In genomic region chr20:5234978-5235377, GRCh38 we compare ENCODE assay signal across 22 cellular contexts.
DNase-seq lines count a peak whose midpoint lies in the region; ATAC-seq, FAIRE-seq and TF ChIP-seq lines count a peak whose summit lies in the region.
"Had no signal": no experiment of that assay in that cellular context is flagged by ENCODE, and none has a peak within 500 bp of the region (broad histone marks: within the 10 kb centered on the region; RNA-seq: fewer than 3 reads in every experiment).

No MANE protein-coding gene starts in this region.

- no peaks in the 10 kb centered on the region for H3K36me3 ChIP-seq in liver (ENCODE audit: control insufficient read depth in 4 of 4, insufficient read depth in 3 of 4, low read depth in 1 of 4, low read length in 3 of 4)
- H3K36me3 ChIP-seq in small intestine (ENCODE audit: control insufficient read depth in 2 of 2, insufficient read depth in 2 of 2, low read length in 2 of 2) = no peaks in the 10 kb centered on the region
- no peaks in the 10 kb centered on the region for H3K36me3 ChIP-seq in ovary
- H3K36me3 ChIP-seq: BLaER1 treated with 17β-estradiol and CSF1 and Interleukin-3, amounts not matched to agents 10 nM and 100 nM had no signal

- no peak overlapping the region for H3K9ac ChIP-seq in liver (ENCODE audit: low read depth in 1 of 2, low read length in 2 of 2)
- H3K9ac ChIP-seq: BLaER1 treated with 17β-estradiol and CSF1 and Interleukin-3, amounts not matched to agents 10 nM and 100 nM had no signal

- peak; percentile 40 for DNase-seq in NCI-H69 (lab: John Stamatoyannopoulos, UW)
- DNase-seq in left lobe of liver (ENCODE audit: low spot score) = no peak
- no peak for DNase-seq in small intestine
- DNase-seq in stimulated activated effector memory CD8-positive, alpha-beta T cell treated with anti-CD3 and anti-CD28 coated beads, Interleukin-12 subunit alpha, Interleukin-12 subunit beta, amount 100 ng/mL, for 72 hours (ENCODE audit: low spot score in 2 of 2) = no peak
- no peak for DNase-seq in activated T-cell treated with anti-CD3 and anti-CD28 coated beads for 4 hours
- DNase-seq in ovary = no peak
- DNase-seq: AML-193; Caco-2; Calu3; CD4-positive, alpha-beta T cell; CD8-positive, alpha-beta T cell; DMS79 treated with DMSO at 0.1 percent for 48 hours; GF-D8 had no signal

- peak; percentile 67 for FAIRE-seq in small intestine (lab: Jason Lieb, UNC)
- FAIRE-seq: A549, D721Med, GM12891, GM19239 had no signal

- H3K4me1 ChIP-seq in liver (ENCODE audit: control insufficient read depth in 4 of 4, insufficient read depth in 4 of 4, low read length in 3 of 4) (peaks cover 0 to 22% (median 17%) of the 10 kb centered on the region in 4 donors), small intestine (ENCODE audit: control insufficient read depth in 2 of 2, insufficient read depth in 1 of 2, low read depth in 1 of 2, low read length in 1 of 2) (no peaks in the 10 kb centered on the region), ovary (ENCODE audit: insufficient read depth) (no peaks in the 10 kb centered on the region)
- H3K4me1 ChIP-seq: A549, Caco-2 had no signal

- H3K4me1 Mint-ChIP-seq in stimulated activated effector memory CD8-positive, alpha-beta T cell treated with anti-CD3 and anti-CD28 coated beads, Interleukin-12 subunit alpha, Interleukin-12 subunit beta, amount 100 ng/mL, for 72 hours = no peaks in the 10 kb centered on the region
- H3K4me1 Mint-ChIP-seq: B cell had no signal

- H3K27ac ChIP-seq in liver (ENCODE audit: low read depth in 1 of 2, low read length in 2 of 2) = no peak overlapping the region
- H3K27ac ChIP-seq in small intestine (ENCODE audit: low read depth in 1 of 2, low read length in 1 of 2) = no peak overlapping the region
- no peak overlapping the region for H3K27ac ChIP-seq in ovary
- H3K27ac ChIP-seq: 22Rv1; A549; BLaER1 treated with 17β-estradiol and CSF1 and Interleukin-3, amounts not matched to agents 10 nM and 100 nM; C4-2B had no signal

- no peaks in the 10 kb centered on the region for H3K9me3 Mint-ChIP-seq in stimulated activated effector memory CD8-positive, alpha-beta T cell treated with anti-CD3 and anti-CD28 coated beads, Interleukin-12 subunit alpha, Interleukin-12 subunit beta, amount 100 ng/mL, for 72 hours

- H3K36me3 Mint-ChIP-seq in stimulated activated effector memory CD8-positive, alpha-beta T cell treated with anti-CD3 and anti-CD28 coated beads, Interleukin-12 subunit alpha, Interleukin-12 subunit beta, amount 100 ng/mL, for 72 hours = no peaks in the 10 kb centered on the region
- H3K36me3 Mint-ChIP-seq: CD8-positive, alpha-beta T cell had no signal

- no peak overlapping the region for H3K27ac Mint-ChIP-seq in stimulated activated effector memory CD8-positive, alpha-beta T cell treated with anti-CD3 and anti-CD28 coated beads, Interleukin-12 subunit alpha, Interleukin-12 subunit beta, amount 100 ng/mL, for 72 hours
- H3K27ac Mint-ChIP-seq: B cell; CD4-positive, alpha-beta T cell; CD8-positive, alpha-beta T cell had no signal

- H3K9me3 ChIP-seq in liver (ENCODE audit: control insufficient read depth in 4 of 4, low read length in 3 of 4) (no peaks in the 10 kb centered on the region), small intestine (ENCODE audit: control insufficient read depth, low read depth) (no peaks in the 10 kb centered on the region), ovary (no peaks in the 10 kb centered on the region)
- H3K9me3 ChIP-seq: Caco-2 had no signal

- H3K4me3 ChIP-seq in liver (ENCODE audit: low read depth in 1 of 3, low read length in 3 of 3) (no peak overlapping the region), small intestine (ENCODE audit: low read depth in 1 of 2, low read length in 2 of 2) (no peak overlapping the region), ovary (no peak overlapping the region)
- H3K4me3 ChIP-seq: A549; BLaER1 treated with 17β-estradiol and CSF1 and Interleukin-3, amounts not matched to agents 10 nM and 100 nM had no signal

- TF ChIP-seq RAD21 in liver (IDR thresholded peaks at IDR 0.05) = no peak

- H3K27me3 ChIP-seq in liver (ENCODE audit: control insufficient read depth in 4 of 4, insufficient read depth in 4 of 4, low read length in 3 of 4) (no peaks in the 10 kb centered on the region), small intestine (ENCODE audit: control insufficient read depth in 2 of 2, insufficient read depth in 2 of 2, low read length in 2 of 2) (no peaks in the 10 kb centered on the region), ovary (no peaks in the 10 kb centered on the region)
- H3K27me3 ChIP-seq: BLaER1 treated with 17β-estradiol and CSF1 and Interleukin-3, amounts not matched to agents 10 nM and 100 nM had no signal

- no peak overlapping the region for H3K4me3 Mint-ChIP-seq in stimulated activated effector memory CD8-positive, alpha-beta T cell treated with anti-CD3 and anti-CD28 coated beads, Interleukin-12 subunit alpha, Interleukin-12 subunit beta, amount 100 ng/mL, for 72 hours
- H3K4me3 Mint-ChIP-seq: B cell; CD4-positive, alpha-beta T cell; CD8-positive, alpha-beta T cell had no signal

- no peak for TF ChIP-seq CTCF in liver (IDR thresholded peaks at IDR 0.05; ENCODE audit: low read depth, low read length, missing input control)
- TF ChIP-seq CTCF in ovary (IDR thresholded peaks at IDR 0.05) = no peak

- intact Hi-C loops in ovary (cut with DNase I) = no loop called here

- 32% methylated on average over 1 of the region's 1 CpG for WGBS in liver
- 48 to 64% (median 49%) methylated on average over 1 of the region's 1 CpG for WGBS in small intestine, 3 donors
- 21 to 47% (median 31%) methylated on average over 1 of the region's 1 CpG for WGBS in ovary, 3 donors

- no peak for TF ChIP-seq POLR2A in ovary (IDR thresholded peaks at IDR 0.05)

- ATAC-seq in left lobe of liver = peak; percentile 66
- no peak for ATAC-seq in stimulated activated effector memory CD8-positive, alpha-beta T cell treated with anti-CD3 and anti-CD28 coated beads, Interleukin-12 subunit alpha, Interleukin-12 subunit beta, amount 100 ng/mL, for 72 hours
- ATAC-seq: A549; CD8-positive, alpha-beta T cell had no signal

- TF ChIP-seq EP300 in ovary (IDR thresholded peaks at IDR 0.05) = no peak

TF ChIP-seq in liver, 16 proteins besides CTCF, POLR2A, EP300 and RAD21:
- TF ChIP-seq HNF4G (IDR thresholded peaks at IDR 0.05) (no peak), NR2F2 (IDR thresholded peaks at IDR 0.05) (no peak), EGR1 (IDR thresholded peaks at IDR 0.05; ENCODE audit: low read depth in 2 of 2) (no peak), HNF4A (conservative IDR thresholded peaks at IDR 0.05) (peak; percentile 26 to 49), FOXA2 (IDR thresholded peaks at IDR 0.05) (no peak), YY1 (IDR thresholded peaks at IDR 0.05) (no peak), RXRA (IDR thresholded peaks at IDR 0.05) (no peak)
- TF ChIP-seq, protein P1, sequence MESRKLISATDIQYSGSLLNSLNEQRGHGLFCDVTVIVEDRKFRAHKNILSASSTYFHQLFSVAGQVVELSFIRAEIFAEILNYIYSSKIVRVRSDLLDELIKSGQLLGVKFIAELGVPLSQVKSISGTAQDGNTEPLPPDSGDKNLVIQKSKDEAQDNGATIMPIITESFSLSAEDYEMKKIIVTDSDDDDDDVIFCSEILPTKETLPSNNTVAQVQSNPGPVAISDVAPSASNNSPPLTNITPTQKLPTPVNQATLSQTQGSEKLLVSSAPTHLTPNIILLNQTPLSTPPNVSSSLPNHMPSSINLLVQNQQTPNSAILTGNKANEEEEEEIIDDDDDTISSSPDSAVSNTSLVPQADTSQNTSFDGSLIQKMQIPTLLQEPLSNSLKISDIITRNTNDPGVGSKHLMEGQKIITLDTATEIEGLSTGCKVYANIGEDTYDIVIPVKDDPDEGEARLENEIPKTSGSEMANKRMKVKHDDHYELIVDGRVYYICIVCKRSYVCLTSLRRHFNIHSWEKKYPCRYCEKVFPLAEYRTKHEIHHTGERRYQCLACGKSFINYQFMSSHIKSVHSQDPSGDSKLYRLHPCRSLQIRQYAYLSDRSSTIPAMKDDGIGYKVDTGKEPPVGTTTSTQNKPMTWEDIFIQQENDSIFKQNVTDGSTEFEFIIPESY (IDR thresholded peaks at IDR 0.05) = no peak
- TF ChIP-seq, protein P2, sequence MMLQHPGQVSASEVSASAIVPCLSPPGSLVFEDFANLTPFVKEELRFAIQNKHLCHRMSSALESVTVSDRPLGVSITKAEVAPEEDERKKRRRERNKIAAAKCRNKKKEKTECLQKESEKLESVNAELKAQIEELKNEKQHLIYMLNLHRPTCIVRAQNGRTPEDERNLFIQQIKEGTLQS (IDR thresholded peaks at IDR 0.05) = no peak
